In the genomic region with DNA sequence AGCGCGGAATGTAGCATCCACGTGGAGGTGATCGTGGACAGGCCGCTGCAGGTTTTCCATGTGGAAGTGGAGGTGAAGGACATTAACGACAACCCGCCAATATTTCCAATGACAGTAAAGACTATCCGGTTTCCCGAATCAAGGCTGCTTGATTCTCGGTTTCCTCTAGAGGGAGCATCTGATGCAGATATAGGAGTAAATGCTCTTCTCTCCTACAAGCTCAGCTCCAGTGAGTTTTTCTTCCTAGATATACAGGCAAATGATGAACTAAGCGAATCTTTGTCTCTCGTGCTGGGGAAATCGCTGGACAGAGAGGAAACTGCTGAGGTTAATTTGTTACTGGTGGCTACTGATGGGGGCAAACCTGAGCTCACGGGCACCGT, we compare ENCODE assay signal across 10 cellular contexts. TPM values are rescaled to one million over a fixed set of nuclear protein-coding genes. Genes with fewer than 3 reads are reported as not detected.
A peak's percentile ranks its signal among the peaks of the same experiment; 100 is the strongest.
DNase-seq lines count a peak whose midpoint lies in the region; ATAC-seq and TF ChIP-seq lines count a peak whose summit lies in the region.
"Had no signal": no experiment of that assay in that cellular context is flagged by ENCODE, and none has a peak within 500 bp of the region (broad histone marks: within the 10 kb centered on the region; RNA-seq: fewer than 3 reads in every experiment).

No MANE protein-coding gene starts in this region.

- CTCF ChIA-PET in PC-3 (lab: Charles Lee): no interaction called here

- peaks cover 39% of the 10 kb centered on the region for H3K9me3 Mint-ChIP-seq in T-helper 2 cell treated with Interferon-gamma antibody and Interleukin-4, amounts not matched to agents 5 μg/mL and 100 μg/mL, for 36 hours

- no peak overlapping the region for H3K27ac Mint-ChIP-seq in T-helper 2 cell treated with Interferon-gamma antibody and Interleukin-4, amounts not matched to agents 5 μg/mL and 100 μg/mL, for 36 hours

- H3K9ac ChIP-seq in iPS-15b (ENCODE audit: low read depth, low read length) (no peak overlapping the region), PC-3 (ENCODE audit: low read length) (no peak overlapping the region)

- H3K36me3 ChIP-seq in cardiac muscle cell (peaks cover 2% of the 10 kb centered on the region), iPS-15b (ENCODE audit: control insufficient read depth, insufficient read depth, low read length) (no peaks in the 10 kb centered on the region), PC-3 (ENCODE audit: low read depth, low read length) (peaks cover 2% of the 10 kb centered on the region; the same call in 1 of the 2 replicates)

- no peaks in the 10 kb centered on the region for H3K9me2 ChIP-seq in PC-3 (replicated peaks; ENCODE audit: low read length)

- H3K9me3 ChIP-seq in cardiac muscle cell (ENCODE audit: low read depth) (peaks cover 3% of the 10 kb centered on the region), iPS-15b (ENCODE audit: control insufficient read depth, insufficient read depth, low read length) (no peaks in the 10 kb centered on the region), PC-3 (ENCODE audit: low read length) (peaks cover 9% of the 10 kb centered on the region; the same call in 1 of the 2 replicates)

- no peak for ATAC-seq in Right ventricle myocardium superior (ENCODE audit: poor library complexity)
- ATAC-seq in PC-3: no peak

- H3F3A ChIP-seq in PC-3 (ENCODE audit: low read length, unreplicated experiment): no peaks in the 10 kb centered on the region

- no peaks in the 10 kb centered on the region for H3K4me1 Mint-ChIP-seq in T-helper 2 cell treated with Interferon-gamma antibody and Interleukin-4, amounts not matched to agents 5 μg/mL and 100 μg/mL, for 36 hours (ENCODE audit: low read depth)

- DNase-seq in cardiac muscle cell (ENCODE audit: low read depth in 1 of 2, low spot score in 1 of 2): peak in 1 of 2 donors; percentile 32
- no peak for DNase-seq in Right ventricle myocardium superior
- peak; percentile 73 for DNase-seq in SK-MEL-5 (ENCODE audit: low read depth, low spot score)
- DNase-seq in NCI-H2196 (lab: John Stamatoyannopoulos, UW; ENCODE audit: unreplicated experiment): no peak
- DNase-seq in DMS79 treated with DMSO at 0.1 percent for 48 hours (lab: John Stamatoyannopoulos, UW): no peak
- DNase-seq in PC-3: no peak
- DNase-seq in T-helper 2 cell treated with Interferon-gamma antibody and Interleukin-4, amounts not matched to agents 5 μg/mL and 100 μg/mL, for 36 hours (ENCODE audit: low spot score): no peak
- DNase-seq: Kasumi-1 had no signal

- BruUV-seq in PC-3 (replicated peaks; lab: Mats Ljungman, UMichigan): no TSS peak

- H3K4me3 ChIP-seq in cardiac muscle cell (peak overlapping the region; percentile 41), iPS-15b (ENCODE audit: low read depth, low read length) (peak overlapping the region; percentile 60), PC-3 (ENCODE audit: low read length) (no peak overlapping the region)
- H3K4me3 ChIP-seq: SK-N-MC had no signal

- TF ChIP-seq CTCF in cardiac muscle cell (IDR thresholded peaks at IDR 0.05; ENCODE audit: low read depth, low read length): peak; percentile 13
- TF ChIP-seq CTCF in PC-3 (conservative IDR thresholded peaks at IDR 0.05; ENCODE audit: low read depth, low read length): no peak

- H3K27me3 Mint-ChIP-seq in T-helper 2 cell treated with Interferon-gamma antibody and Interleukin-4, amounts not matched to agents 5 μg/mL and 100 μg/mL, for 36 hours (ENCODE audit: low read depth): no peaks in the 10 kb centered on the region

- in situ Hi-C loops in SK-MEL-5 (cut with HindIII; ENCODE audit: low pct_unique_long_range_greater_than_20kb, low sequenced_read_pairs): no loop called here

- no peak overlapping the region for H3K27ac ChIP-seq in cardiac muscle cell
- H3K27ac ChIP-seq in PC-3 (ENCODE audit: low read length): no peak overlapping the region
- H3K27ac ChIP-seq: SK-N-MC had no signal

- no peak overlapping the region for H3K4me2 ChIP-seq in PC-3 (ENCODE audit: low read length)

- no peaks in the 10 kb centered on the region for H3K36me3 Mint-ChIP-seq in T-helper 2 cell treated with Interferon-gamma antibody and Interleukin-4, amounts not matched to agents 5 μg/mL and 100 μg/mL, for 36 hours (ENCODE audit: low read depth)

- intact Hi-C loops in Right ventricle myocardium superior (cut with DNase I): no loop called here
- intact Hi-C loops in PC-3 (cut with micrococcal nuclease): no loop called here

- no peak overlapping the region for H2AFZ ChIP-seq in PC-3 (ENCODE audit: low read length)

- POLR2A ChIA-PET in PC-3 (lab: Charles Lee; ENCODE audit: unreplicated experiment): no interaction called here

- H3K27me3 ChIP-seq in cardiac muscle cell (no peaks in the 10 kb centered on the region), iPS-15b (ENCODE audit: control insufficient read depth, insufficient read depth, low read length) (no peaks in the 10 kb centered on the region), PC-3 (ENCODE audit: low read length) (no peaks in the 10 kb centered on the region)

- H3K4me3 Mint-ChIP-seq in T-helper 2 cell treated with Interferon-gamma antibody and Interleukin-4, amounts not matched to agents 5 μg/mL and 100 μg/mL, for 36 hours: no peak overlapping the region

- H3K79me2 ChIP-seq in PC-3 (ENCODE audit: low read length): no peaks in the 10 kb centered on the region

- no peaks in the 10 kb centered on the region for H4K20me1 ChIP-seq in PC-3 (ENCODE audit: low read length)

- H3K4me1 ChIP-seq in cardiac muscle cell (ENCODE audit: low read depth): no peaks in the 10 kb centered on the region
- no peaks in the 10 kb centered on the region for H3K4me1 ChIP-seq in iPS-15b (ENCODE audit: control insufficient read depth, insufficient read depth, low read length)
- H3K4me1 ChIP-seq in PC-3 (ENCODE audit: insufficient read depth, low read length): no peaks in the 10 kb centered on the region

RNA-seq across cellular contexts. Expression of a gene that starts 0.6 kb away (rescaled TPM):
- total RNA-seq in cardiac muscle cell (4.5 and 5.1 TPM in 2 replicates), Right ventricle myocardium superior (not detected), PC-3 (2014; rRNA removed) (not detected in 2 replicates)
- polyA plus RNA-seq in cardiac muscle cell: 2.7 and 5.3 TPM in 2 replicates
- total RNA-seq in SK-MEL-5 (2014; rRNA removed; shearing (Covaris generic)): 0.08 and 0.13 TPM in 2 replicates
- 0.20 and 0.25 TPM in 2 replicates for polyA plus RNA-seq in SK-MEL-5 (2015; cell fraction: cytosol; rRNA removed)
- polyA plus RNA-seq in SK-MEL-5 (2015; cell fraction: nucleus; rRNA removed): 0.09 and 0.23 TPM in 2 replicates

RNA-seq across cellular contexts. Expression of a gene that starts 5.6 kb away (rescaled TPM):
- total RNA-seq in cardiac muscle cell (1.1 and 2.3 TPM in 2 replicates), Right ventricle myocardium superior (not detected), PC-3 (2014; rRNA removed) (not detected in 2 replicates)
- polyA plus RNA-seq in cardiac muscle cell: 1.8 and 2.9 TPM in 2 replicates
- 0.27 and 0.48 TPM in 2 replicates for total RNA-seq in SK-MEL-5 (2014; rRNA removed; shearing (Covaris generic))
- polyA plus RNA-seq in SK-MEL-5 (2015; cell fraction: cytosol; rRNA removed): 0.56 and 0.82 TPM in 2 replicates
- 0.70 and 1.5 TPM in 2 replicates for polyA plus RNA-seq in SK-MEL-5 (2015; cell fraction: nucleus; rRNA removed)

RNA-seq across cellular contexts. Expression of a gene that starts 9.3 kb away (rescaled TPM):
- total RNA-seq in cardiac muscle cell: 0.25 TPM in 1 of 2 replicates, not detected in the other
- polyA plus RNA-seq in cardiac muscle cell: 0.29 and 0.69 TPM in 2 replicates
- total RNA-seq in Right ventricle myocardium superior: not detected
- 0.48 and 0.55 TPM in 2 replicates for total RNA-seq in SK-MEL-5 (2014; rRNA removed; shearing (Covaris generic))
- polyA plus RNA-seq in SK-MEL-5 (2015; cell fraction: cytosol; rRNA removed): 0.85 and 1.2 TPM in 2 replicates
- polyA plus RNA-seq in SK-MEL-5 (2015; cell fraction: nucleus; rRNA removed): not detected in 2 replicates
- total RNA-seq in PC-3 (2014; rRNA removed): not detected in 2 replicates

RNA-seq across cellular contexts. Expression of a gene that starts 11.6 kb away (rescaled TPM):
- total RNA-seq in cardiac muscle cell (14.2 and 14.3 TPM in 2 replicates), Right ventricle myocardium superior (not detected), PC-3 (2014; rRNA removed) (1.5 and 1.6 TPM in 2 replicates)
- 6.1 and 9.1 TPM in 2 replicates for polyA plus RNA-seq in cardiac muscle cell
- 0.48 and 0.67 TPM in 2 replicates for total RNA-seq in SK-MEL-5 (2014; rRNA removed; shearing (Covaris generic))
- polyA plus RNA-seq in SK-MEL-5 (2015; cell fraction: cytosol; rRNA removed): 0.43 and 0.49 TPM in 2 replicates
- 0.06 TPM in 1 of 2 replicates, not detected in the other for polyA plus RNA-seq in SK-MEL-5 (2015; cell fraction: nucleus; rRNA removed)

RNA-seq across cellular contexts. Expression of a gene that starts 26.2 kb away (rescaled TPM):
- total RNA-seq in cardiac muscle cell (1.5 and 1.8 TPM in 2 replicates), Right ventricle myocardium superior (not detected), PC-3 (2014; rRNA removed) (1.3 and 1.5 TPM in 2 replicates)
- 0.09 and 0.53 TPM in 2 replicates for polyA plus RNA-seq in cardiac muscle cell
- 0.40 and 0.77 TPM in 2 replicates for total RNA-seq in SK-MEL-5 (2014; rRNA removed; shearing (Covaris generic))
- 0.37 and 0.91 TPM in 2 replicates for polyA plus RNA-seq in SK-MEL-5 (2015; cell fraction: cytosol; rRNA removed)
- polyA plus RNA-seq in SK-MEL-5 (2015; cell fraction: nucleus; rRNA removed): 0.19 TPM in 1 of 2 replicates, not detected in the other
